Comparison of ENCODE assay signal across 26 cellular contexts in the genomic region with DNA sequence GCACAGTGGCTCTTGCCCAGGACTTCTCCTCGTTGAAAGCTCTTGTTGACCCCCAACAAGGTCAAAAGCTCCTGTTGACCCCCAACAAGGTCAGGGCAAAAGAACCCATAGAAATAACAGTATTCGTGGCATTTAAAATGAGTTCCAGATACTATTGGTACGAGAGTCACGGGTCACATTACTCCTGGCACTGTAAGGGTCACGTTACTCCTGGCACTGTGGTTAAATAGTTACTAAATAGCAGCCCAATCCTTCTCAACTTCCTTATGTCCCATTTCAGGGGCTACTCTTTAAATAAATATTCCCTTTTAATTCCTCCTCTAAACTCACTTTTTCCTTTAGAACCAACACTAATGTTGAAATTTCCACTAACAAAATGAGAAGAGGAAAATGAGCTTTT. TPM values are rescaled to one million over a fixed set of nuclear protein-coding genes. Genes with fewer than 3 reads are reported as not detected.
"Had no signal": no experiment of that assay in that cellular context is flagged by ENCODE, and none has a peak within 500 bp of the region (broad histone marks: within the 10 kb centered on the region; RNA-seq: fewer than 3 reads in every experiment).

No MANE protein-coding gene starts in this region.

- H3K27ac ChIP-seq: cardiac muscle cell, heart left ventricle, neural progenitor cell, parathyroid adenoma, prostate gland, skin epidermis, testis, tibial nerve had no signal

- ATAC-seq: heart left ventricle; left cardiac atrium; naive thymus-derived CD8-positive, alpha-beta T cell; sciatic nerve; stimulated activated naive B cell treated with anti-CD40 and anti-IgM and Interleukin-4, amounts not matched to agents 10 μg/mL and 1 μg/mL and 100 μg/mL, for 72 hours; stimulated activated naive CD8-positive, alpha-beta T cell treated with anti-CD3 and anti-CD28 coated beads, Interleukin-15, amount 100 ng/mL, for 72 hours had no signal

- H3K27ac Mint-ChIP-seq: dendritic cell treated with granulocyte-macrophage colony-stimulating factor and Interleukin-4, amounts not matched to agents 40 ng/mL and 50 ng/mL, for 4 days; naive thymus-derived CD8-positive, alpha-beta T cell; neural progenitor cell; stimulated activated naive B cell treated with anti-CD40 and anti-IgM and Interleukin-4, amounts not matched to agents 10 μg/mL and 1 μg/mL and 100 μg/mL, for 72 hours; stimulated activated naive CD8-positive, alpha-beta T cell treated with anti-CD3 and anti-CD28 coated beads, Interleukin-15, amount 100 ng/mL, for 72 hours had no signal

- H3K4me1 ChIP-seq: heart left ventricle, neural progenitor cell, parathyroid adenoma, prostate gland, testis, tibial nerve had no signal

- DNase-seq: cerebellar nuclear complex; heart left ventricle; hypothalamus; left cardiac atrium; naive thymus-derived CD8-positive, alpha-beta T cell; occipital lobe; retina; stimulated activated CD4-positive, alpha-beta T cell treated with anti-CD3 and anti-CD28 coated beads, Interleukin-2, amount 100 ng/mL, for 24 hours; stimulated activated CD4-positive, alpha-beta T cell treated with anti-CD3 and anti-CD28 coated beads, Interleukin-4, amount 100 ng/mL, for 4 hours; stimulated activated naive B cell treated with anti-CD40 and anti-IgM and Interleukin-4, amounts not matched to agents 10 μg/mL and 1 μg/mL and 100 μg/mL, for 72 hours; stimulated activated naive CD8-positive, alpha-beta T cell treated with anti-CD3 and anti-CD28 coated beads, Interleukin-15, amount 100 ng/mL, for 72 hours; testis had no signal

- H3K9ac ChIP-seq: neural progenitor cell, parathyroid adenoma had no signal

- H3K4me2 ChIP-seq: neural progenitor cell had no signal

- H3K4me3 Mint-ChIP-seq: dendritic cell treated with granulocyte-macrophage colony-stimulating factor and Interleukin-4, amounts not matched to agents 40 ng/mL and 50 ng/mL, for 4 days; naive thymus-derived CD8-positive, alpha-beta T cell; neural progenitor cell; stimulated activated naive B cell treated with anti-CD40 and anti-IgM and Interleukin-4, amounts not matched to agents 10 μg/mL and 1 μg/mL and 100 μg/mL, for 72 hours; stimulated activated naive CD8-positive, alpha-beta T cell treated with anti-CD3 and anti-CD28 coated beads, Interleukin-15, amount 100 ng/mL, for 72 hours had no signal

- FAIRE-seq: colon, endothelial cell of umbilical vein, frontal cortex, islet of Langerhans had no signal

- H3K36me3 ChIP-seq: cardiac muscle cell, heart left ventricle, neural progenitor cell, prostate gland, tibial nerve had no signal

- H3K4me1 Mint-ChIP-seq: naive thymus-derived CD8-positive, alpha-beta T cell; stimulated activated naive B cell treated with anti-CD40 and anti-IgM and Interleukin-4, amounts not matched to agents 10 μg/mL and 1 μg/mL and 100 μg/mL, for 72 hours; stimulated activated naive CD8-positive, alpha-beta T cell treated with anti-CD3 and anti-CD28 coated beads, Interleukin-15, amount 100 ng/mL, for 72 hours had no signal

- H3K4me3 ChIP-seq: cardiac muscle cell, heart left ventricle, neural progenitor cell, prostate gland, skin epidermis, testis, tibial nerve had no signal

- H3K36me3 Mint-ChIP-seq: naive thymus-derived CD8-positive, alpha-beta T cell; neural progenitor cell; stimulated activated naive B cell treated with anti-CD40 and anti-IgM and Interleukin-4, amounts not matched to agents 10 μg/mL and 1 μg/mL and 100 μg/mL, for 72 hours had no signal

- H3K79me2 ChIP-seq: parathyroid adenoma had no signal

- H2AFZ ChIP-seq: neural progenitor cell, parathyroid adenoma had no signal

- H3K9me3 ChIP-seq: heart left ventricle, prostate gland, testis, tibial nerve had no signal

- H3K27me3 ChIP-seq: heart left ventricle, neural progenitor cell, testis had no signal

- H3K9me3 Mint-ChIP-seq: dendritic cell treated with granulocyte-macrophage colony-stimulating factor and Interleukin-4, amounts not matched to agents 40 ng/mL and 50 ng/mL, for 4 days; naive thymus-derived CD8-positive, alpha-beta T cell; neural progenitor cell; stimulated activated naive B cell treated with anti-CD40 and anti-IgM and Interleukin-4, amounts not matched to agents 10 μg/mL and 1 μg/mL and 100 μg/mL, for 72 hours; stimulated activated naive CD8-positive, alpha-beta T cell treated with anti-CD3 and anti-CD28 coated beads, Interleukin-15, amount 100 ng/mL, for 72 hours had no signal

RNA-seq across cellular contexts. Expression of a gene that starts 18.2 kb away (rescaled TPM):
- total RNA-seq: endothelial cell of umbilical vein; glomerular endothelial cell; mononuclear cell; naive thymus-derived CD8-positive, alpha-beta T cell had no signal
